1 cellular context compared by ENCODE assay signal in the genomic region with DNA sequence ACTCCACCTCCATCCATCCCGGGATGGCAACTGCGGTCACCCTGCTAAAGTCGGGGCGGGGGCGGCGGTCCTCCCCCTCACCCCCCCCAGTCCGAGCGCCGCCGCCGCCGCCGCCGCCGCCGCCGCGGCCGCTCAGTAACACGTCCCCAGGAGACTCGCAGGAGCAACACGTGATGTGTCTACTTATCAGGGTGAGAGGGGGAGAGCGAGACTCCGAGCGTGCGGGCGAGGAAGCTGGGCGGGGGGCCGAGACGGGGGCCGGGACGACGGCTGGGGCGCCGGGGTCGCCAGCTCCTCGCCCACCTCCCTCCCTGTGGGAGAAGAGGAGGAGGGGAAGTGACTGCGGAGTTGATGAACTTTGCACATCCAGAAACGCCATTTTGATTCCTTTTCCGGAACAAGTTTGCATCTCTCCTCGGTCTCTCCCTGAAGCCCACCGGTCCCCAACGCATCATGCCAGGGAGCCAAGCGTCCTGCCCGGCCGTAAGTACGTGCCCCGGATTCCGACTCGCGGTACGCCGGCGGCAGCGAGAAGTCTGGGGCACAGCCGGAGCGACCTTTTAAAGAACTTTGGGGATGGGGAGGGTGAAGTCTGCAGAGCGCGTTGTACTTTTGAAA.
TF ChIP-seq lines count a peak whose summit lies in the region.

A gene with protein sequence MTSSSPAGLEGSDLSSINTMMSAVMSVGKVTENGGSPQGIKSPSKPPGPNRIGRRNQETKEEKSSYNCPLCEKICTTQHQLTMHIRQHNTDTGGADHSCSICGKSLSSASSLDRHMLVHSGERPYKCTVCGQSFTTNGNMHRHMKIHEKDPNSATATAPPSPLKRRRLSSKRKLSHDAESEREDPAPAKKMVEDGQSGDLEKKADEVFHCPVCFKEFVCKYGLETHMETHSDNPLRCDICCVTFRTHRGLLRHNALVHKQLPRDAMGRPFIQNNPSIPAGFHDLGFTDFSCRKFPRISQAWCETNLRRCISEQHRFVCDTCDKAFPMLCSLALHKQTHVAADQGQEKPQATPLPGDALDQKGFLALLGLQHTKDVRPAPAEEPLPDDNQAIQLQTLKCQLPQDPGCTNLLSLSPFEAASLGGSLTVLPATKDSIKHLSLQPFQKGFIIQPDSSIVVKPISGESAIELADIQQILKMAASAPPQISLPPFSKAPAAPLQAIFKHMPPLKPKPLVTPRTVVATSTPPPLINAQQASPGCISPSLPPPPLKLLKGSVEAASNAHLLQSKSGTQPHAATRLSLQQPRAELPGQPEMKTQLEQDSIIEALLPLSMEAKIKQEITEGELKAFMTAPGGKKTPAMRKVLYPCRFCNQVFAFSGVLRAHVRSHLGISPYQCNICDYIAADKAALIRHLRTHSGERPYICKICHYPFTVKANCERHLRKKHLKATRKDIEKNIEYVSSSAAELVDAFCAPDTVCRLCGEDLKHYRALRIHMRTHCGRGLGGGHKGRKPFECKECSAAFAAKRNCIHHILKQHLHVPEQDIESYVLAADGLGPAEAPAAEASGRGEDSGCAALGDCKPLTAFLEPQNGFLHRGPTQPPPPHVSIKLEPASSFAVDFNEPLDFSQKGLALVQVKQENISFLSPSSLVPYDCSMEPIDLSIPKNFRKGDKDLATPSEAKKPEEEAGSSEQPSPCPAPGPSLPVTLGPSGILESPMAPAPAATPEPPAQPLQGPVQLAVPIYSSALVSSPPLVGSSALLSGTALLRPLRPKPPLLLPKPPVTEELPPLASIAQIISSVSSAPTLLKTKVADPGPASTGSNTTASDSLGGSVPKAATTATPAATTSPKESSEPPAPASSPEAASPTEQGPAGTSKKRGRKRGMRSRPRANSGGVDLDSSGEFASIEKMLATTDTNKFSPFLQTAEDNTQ (N-terminal part only) (plus strand): TSS at position 384 of the 618 bp plus-strand sequence. CDS start 73,951 bp downstream, outside the sequence.

TF ChIP-seq in H1, 55 proteins besides CTCF, POLR2A, EP300 and RAD21 (continued from another document):
- TF ChIP-seq KDM4A (IDR thresholded peaks at IDR 0.05; ENCODE audit: low read depth, low read length, severe bottlenecking) (peak; percentile 89), JUND (IDR thresholded peaks at IDR 0.05; ENCODE audit: low read length) (no peak), MAX (IDR thresholded peaks at IDR 0.05) (0 out of 2 replicates have a peak, but pooled peaks have one; percentile 21), BRCA1 (IDR thresholded peaks at IDR 0.05; ENCODE audit: low read depth, low read length) (no peak), TAF1 (IDR thresholded peaks at IDR 0.05; ENCODE audit: low read depth, low read length) (peak; percentile 10), USF2 (IDR thresholded peaks at IDR 0.05; ENCODE audit: low read length) (peak; percentile 44), SP4 (IDR thresholded peaks at IDR 0.05; ENCODE audit: low read length) (no peak), SIN3A (conservative IDR thresholded peaks at IDR 0.05 in 1 of 2, IDR thresholded peaks at IDR 0.05 in 1 of 2; ENCODE audit: low read depth in 1 of 2, low read length in 2 of 2) (0 out of 4 replicates have a peak, but pooled peaks of 1 of the 2 experiments have one; percentile 15), E2F6 (IDR thresholded peaks at IDR 0.05) (no peak), PHF8 (conservative IDR thresholded peaks at IDR 0.05; ENCODE audit: low read depth, low read length) (peak; percentile 41), GTF2F1 (IDR thresholded peaks at IDR 0.05; ENCODE audit: borderline replicate concordance, low read depth, low read length) (no peak), ZNF274 (IDR thresholded peaks at IDR 0.05; ENCODE audit: borderline replicate concordance, extremely low read depth, low read length) (no peak), RBBP5 (IDR thresholded peaks at IDR 0.05; ENCODE audit: borderline replicate concordance, low read depth, low read length) (peak; percentile 79), EGR1 (IDR thresholded peaks at IDR 0.05; ENCODE audit: borderline replicate concordance, low read depth, low read length) (no peak), KDM5A (IDR thresholded peaks at IDR 0.05; ENCODE audit: low read length) (no peak), TBP (IDR thresholded peaks at IDR 0.05; ENCODE audit: low read depth, low read length) (no peak), SIRT6 (IDR thresholded peaks at IDR 0.05; ENCODE audit: low read length) (no peak), SUZ12 (IDR thresholded peaks at IDR 0.05; ENCODE audit: low read length) (0 out of 2 replicates have a peak, but pooled peaks have one; percentile 17)
